ENCODE assay signal across 5 cellular contexts in the genomic region with DNA sequence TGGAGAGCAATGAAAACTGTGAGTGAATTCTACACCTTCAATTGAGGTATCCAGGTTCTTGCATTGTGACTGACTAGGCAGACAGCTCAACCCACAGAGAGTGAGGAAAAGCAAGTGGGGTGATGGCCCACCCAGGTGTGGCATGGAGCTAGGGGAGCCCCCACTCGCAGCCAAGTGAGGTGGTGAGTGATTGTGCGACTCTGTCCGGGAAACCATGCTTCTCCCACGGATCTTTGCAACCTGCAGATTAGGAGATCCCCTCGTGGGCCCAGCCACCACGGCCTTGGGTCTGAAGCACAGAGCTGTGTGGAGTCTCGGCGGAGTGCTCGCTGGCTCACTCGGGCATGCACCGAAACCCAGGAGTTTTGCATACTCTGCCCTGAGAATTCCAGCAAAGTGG.
"Had no signal": no experiment of that assay in that cellular context is flagged by ENCODE, and none has a peak within 500 bp of the region (broad histone marks: within the 10 kb centered on the region; RNA-seq: fewer than 3 reads in every experiment).

No MANE protein-coding gene starts in this region.

- H3K27ac Mint-ChIP-seq: IgD-negative memory B cell had no signal

- H3K4me3 ChIP-seq: K562 had no signal

- DNase-seq: IMR-90 had no signal

- H3K4me3 Mint-ChIP-seq: IgD-negative memory B cell had no signal

- H3K4me1 Mint-ChIP-seq: IgD-negative memory B cell had no signal

- H3K36me3 Mint-ChIP-seq: IgD-negative memory B cell had no signal

- H3K27me3 Mint-ChIP-seq: IgD-negative memory B cell had no signal

- FAIRE-seq: HepG2, HTR-8/SVneo, K562 had no signal
